ENCODE assay signal across 14 cellular contexts in the genomic region with DNA sequence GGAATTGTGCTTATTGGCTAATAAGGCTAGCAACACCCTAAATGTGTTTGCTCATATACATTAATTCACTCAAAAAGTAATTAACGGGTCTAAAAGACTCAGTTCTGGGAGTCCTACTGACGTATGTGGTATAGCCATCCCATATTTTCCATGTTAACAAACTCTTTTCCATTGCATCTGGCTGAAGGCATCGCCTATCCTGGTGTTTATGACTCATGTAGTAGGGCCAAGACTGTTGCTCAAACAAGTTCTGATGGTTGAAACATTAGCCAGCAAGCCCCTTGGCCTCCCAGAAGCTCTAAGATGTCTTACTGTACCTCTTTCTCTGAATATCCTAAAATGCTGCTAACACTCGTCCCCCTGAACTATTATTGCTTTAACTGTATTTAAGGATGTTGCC.
DNase-seq lines count a peak whose midpoint lies in the region; ATAC-seq and TF ChIP-seq lines count a peak whose summit lies in the region.
"Had no signal": no experiment of that assay in that cellular context is flagged by ENCODE, and none has a peak within 500 bp of the region (broad histone marks: within the 10 kb centered on the region; RNA-seq: fewer than 3 reads in every experiment).

No MANE protein-coding gene starts in this region.

- no peaks in the 10 kb centered on the region for H3K36me3 ChIP-seq in ACC112 (ENCODE audit: insufficient read depth, low read length)
- H3K36me3 ChIP-seq in sigmoid colon = no peaks in the 10 kb centered on the region
- no peaks in the 10 kb centered on the region for H3K36me3 ChIP-seq in tibial artery
- H3K36me3 ChIP-seq: spleen had no signal

- no peak overlapping the region for H3K4me3 Mint-ChIP-seq in activated naive CD8-positive, alpha-beta T cell treated with anti-CD3 and anti-CD28 coated beads for 36 hours

- H3K9me3 ChIP-seq in sigmoid colon = no peaks in the 10 kb centered on the region
- H3K9me3 ChIP-seq in tibial artery = no peaks in the 10 kb centered on the region
- H3K9me3 ChIP-seq: spleen had no signal

- H3K27ac ChIP-seq in ACC112 (ENCODE audit: low read depth, low read length) (peak overlapping the region; percentile 92), sigmoid colon (no peak overlapping the region), tibial artery (no peak overlapping the region)
- H3K27ac ChIP-seq: C4-2B, spleen had no signal

- no peaks in the 10 kb centered on the region for H3K79me2 ChIP-seq in ACC112 (ENCODE audit: control insufficient read depth, insufficient read depth, low read length, unreplicated experiment)

- intact Hi-C loops in sigmoid colon (cut with DNase I) = no loop called here
- intact Hi-C loops in tibial artery (cut with DNase I; ENCODE audit: low total_unique reads) = no loop called here

- no peak for TF ChIP-seq POLR2A in sigmoid colon (IDR thresholded peaks at IDR 0.05)

- no peak for TF ChIP-seq EP300 in sigmoid colon (IDR thresholded peaks at IDR 0.05)

- peak overlapping the region; percentile 83 for H3K27ac Mint-ChIP-seq in activated naive CD8-positive, alpha-beta T cell treated with anti-CD3 and anti-CD28 coated beads for 36 hours

- H3K4me1 ChIP-seq in ACC112 (ENCODE audit: control insufficient read depth, insufficient read depth, low read length, unreplicated experiment) = peaks cover 25% of the 10 kb centered on the region
- H3K4me1 ChIP-seq in sigmoid colon = no peaks in the 10 kb centered on the region
- H3K4me1 ChIP-seq in tibial artery = peaks cover 0 to 14% (median 0%) of the 10 kb centered on the region in 4 donors

- H2AFZ ChIP-seq in ACC112 (ENCODE audit: low read length, unreplicated experiment) = peak overlapping the region; percentile 74

- H3K27me3 Mint-ChIP-seq in activated naive CD8-positive, alpha-beta T cell treated with anti-CD3 and anti-CD28 coated beads for 36 hours = peaks cover 7% of the 10 kb centered on the region

- H3K4me3 ChIP-seq in ACC112 (ENCODE audit: low read depth, low read length) = peak overlapping the region; percentile 14; the same call in 1 of the 2 replicates
- no peak overlapping the region for H3K4me3 ChIP-seq in foreskin fibroblast (ENCODE audit: low read depth in 1 of 2, low read length in 2 of 2)
- no peak overlapping the region for H3K4me3 ChIP-seq in sigmoid colon
- no peak overlapping the region for H3K4me3 ChIP-seq in tibial artery
- H3K4me3 ChIP-seq: spleen had no signal

- no peaks in the 10 kb centered on the region for H3K36me3 Mint-ChIP-seq in activated naive CD8-positive, alpha-beta T cell treated with anti-CD3 and anti-CD28 coated beads for 36 hours

- H3K4me1 Mint-ChIP-seq in activated naive CD8-positive, alpha-beta T cell treated with anti-CD3 and anti-CD28 coated beads for 36 hours = peaks cover 24% of the 10 kb centered on the region

- WGBS in sigmoid colon, 2 donors = 83 to 86% methylated on average over 4 of the region's 4 CpGs

- ATAC-seq in GM21825 (IDR thresholded peaks at IDR 0.05; ENCODE audit: unreplicated experiment) (no peak), GM18870 (IDR thresholded peaks at IDR 0.05; ENCODE audit: unreplicated experiment) (no peak)
- ATAC-seq: naive thymus-derived CD4-positive, alpha-beta T cell had no signal

- H3K27me3 ChIP-seq in ACC112 (ENCODE audit: insufficient read depth, low read length) (no peaks in the 10 kb centered on the region), sigmoid colon (no peaks in the 10 kb centered on the region), tibial artery (no peaks in the 10 kb centered on the region)

- H3K9me3 Mint-ChIP-seq in activated naive CD8-positive, alpha-beta T cell treated with anti-CD3 and anti-CD28 coated beads for 36 hours = no peaks in the 10 kb centered on the region
- H3K9me3 Mint-ChIP-seq: naive thymus-derived CD4-positive, alpha-beta T cell had no signal

- DNase-seq in HK-2 (ENCODE audit: unreplicated experiment) = peak; percentile 32
- no peak for DNase-seq in activated naive CD8-positive, alpha-beta T cell treated with anti-CD3 and anti-CD28 coated beads for 36 hours
- peak; percentile 86 to 90 for DNase-seq in foreskin fibroblast
- DNase-seq in sigmoid colon = no peak
- no peak for DNase-seq in tibial artery
- DNase-seq: activated gamma-delta T cell; naive thymus-derived CD4-positive, alpha-beta T cell; NCI-H2029 treated with DMSO at 0.1 percent for 48 hours; RPMI8226; spleen had no signal

- no peak for TF ChIP-seq CTCF in foreskin fibroblast (IDR thresholded peaks at IDR 0.05; ENCODE audit: low read depth, low read length)
- TF ChIP-seq CTCF in sigmoid colon (IDR thresholded peaks at IDR 0.05) = no peak
- no peak for TF ChIP-seq CTCF in tibial artery (IDR thresholded peaks at IDR 0.05)

Comparison
In these comparisons a context has a peak if more than half of its experiments do, and no peak if none do; other contexts are left out.
1. DNase-seq: peak in HK-2 (single experiment) and foreskin fibroblast (2 of 2); none in activated naive CD8-positive, alpha-beta T cell treated with anti-CD3 and anti-CD28 coated beads for 36 hours (single experiment), sigmoid colon (single experiment) and tibial artery (0 of 2).